Comparison of ENCODE assay signal across 8 cellular contexts in genomic region chr11:95680169-95680929, GRCh38.
A peak's percentile ranks its signal among the peaks of the same experiment; 100 is the strongest.
DNase-seq lines count a peak whose midpoint lies in the region; ATAC-seq, FAIRE-seq and TF ChIP-seq lines count a peak whose summit lies in the region.

No MANE protein-coding gene starts in this region.

- H3K9me2 ChIP-seq in PC-9 (ENCODE audit: insufficient read depth), result no peaks in the 10 kb centered on the region

- CTCF ChIA-PET in A549 (lab: Yijun Ruan, JAX), result interaction anchor here (0.6 to 1.2 kb wide), 4 partner anchors 25 to 526 kb away, joined by 3 to 4 read pairs (median 4); no protein-coding TSS in a partner anchor
- CTCF ChIA-PET in PC-9 (lab: Charles Lee), result no interaction called here

- H3K4me1 ChIP-seq in A549 (peaks cover 15% of the 10 kb centered on the region; the same call in 2 of the 3 replicates), PC-9 (replicated peaks; ENCODE audit: insufficient read depth) (no peaks in the 10 kb centered on the region), small intestine (ENCODE audit: control insufficient read depth in 2 of 2, insufficient read depth in 1 of 2, low read depth in 1 of 2, low read length in 1 of 2) (no peaks in the 10 kb centered on the region)

- DNase-seq in A549 (ENCODE audit: low read depth in 1 of 2, low spot score in 1 of 2) (peak in 1 of 2 experiments; percentile 16), cardiac fibroblast (ENCODE audit: low read depth in 2 of 2) (peak; percentile 72 to 87), skeletal muscle cell (ENCODE audit: low read depth) (peak; percentile 73), PC-9 (no peak), GF-D8 (lab: John Stamatoyannopoulos, UW) (no peak), small intestine (no peak)

- no peak for FAIRE-seq in A549 (lab: Jason Lieb, UNC)
- no peak for FAIRE-seq in small intestine (lab: Jason Lieb, UNC)

- ATAC-seq in A549, result peak; percentile 30 to 50; a peak in 3 of 6 replicates
- ATAC-seq in GM19324 (IDR thresholded peaks at IDR 0.05; ENCODE audit: low FRiP score, unreplicated experiment), result peak; percentile 78
- ATAC-seq in HG03378 (IDR thresholded peaks at IDR 0.05; ENCODE audit: unreplicated experiment), result peak; percentile 54

- H3K27ac ChIP-seq in A549 (peak overlapping the region; percentile 50 to 64; a peak in 3 of 6 replicates), PC-9 (no peak overlapping the region), small intestine (ENCODE audit: low read depth in 1 of 2, low read length in 1 of 2) (no peak overlapping the region)

- H4K20me1 ChIP-seq in PC-9 (ENCODE audit: insufficient read depth), result no peaks in the 10 kb centered on the region

- no peaks in the 10 kb centered on the region for H3K79me2 ChIP-seq in PC-9 (ENCODE audit: low read depth)

- TF ChIP-seq RAD21 in A549 (conservative IDR thresholded peaks at IDR 0.05 in 1 of 2, IDR thresholded peaks at IDR 0.05 in 1 of 2), result no peak

- H3K4me2 ChIP-seq in A549 (peak overlapping the region; percentile 49), PC-9 (no peak overlapping the region)

- H3K4me3 ChIP-seq in A549, result no peak overlapping the region
- no peak overlapping the region for H3K4me3 ChIP-seq in cardiac fibroblast (replicated peaks in 1 of 2; ENCODE audit: low read depth in 2 of 2, low read length in 2 of 2)
- H3K4me3 ChIP-seq in skeletal muscle cell (ENCODE audit: low read depth, low read length), result no peak overlapping the region
- no peak overlapping the region for H3K4me3 ChIP-seq in PC-9
- no peak overlapping the region for H3K4me3 ChIP-seq in small intestine (ENCODE audit: low read depth in 1 of 2, low read length in 2 of 2)

- no peak for TF ChIP-seq POLR2A in A549 (IDR thresholded peaks at IDR 0.05; ENCODE audit: low read length)

- 40% methylated on average over 3 of the region's 3 CpGs for WGBS in A549 (ENCODE audit: missing lambda C conversion rate)
- 42 to 54% (median 49%) methylated on average over 3 of the region's 3 CpGs for WGBS in small intestine, 3 donors

- intact Hi-C loops in PC-9 (cut with micrococcal nuclease; ENCODE audit: unreplicated experiment), result no loop called here

- H3F3A ChIP-seq in PC-9 (ENCODE audit: insufficient read depth, low read depth), result no peaks in the 10 kb centered on the region

- no peaks in the 10 kb centered on the region for H3K9me3 ChIP-seq in A549
- H3K9me3 ChIP-seq in PC-9 (ENCODE audit: insufficient read depth, low read depth), result no peaks in the 10 kb centered on the region
- no peaks in the 10 kb centered on the region for H3K9me3 ChIP-seq in small intestine (ENCODE audit: control insufficient read depth, low read depth)

- no peaks in the 10 kb centered on the region for H3K27me3 ChIP-seq in PC-9 (ENCODE audit: insufficient read depth, low read depth)
- no peaks in the 10 kb centered on the region for H3K27me3 ChIP-seq in small intestine (ENCODE audit: control insufficient read depth in 2 of 2, insufficient read depth in 2 of 2, low read length in 2 of 2)

- POLR2A ChIA-PET in A549 (lab: Yijun Ruan, JAX) (no interaction called here), PC-9 (lab: Charles Lee; ENCODE audit: unreplicated experiment) (interaction anchor here (0.6 kb wide), 1 partner anchor 549 kb away, joined by 10 read pairs; no protein-coding TSS in a partner anchor)

- no peak for TF ChIP-seq EP300 in A549 (IDR thresholded peaks at IDR 0.05)

- no TSS peak for BruUV-seq in PC-9 (replicated peaks; lab: Mats Ljungman, UMichigan)

- H3K36me3 ChIP-seq in PC-9 (ENCODE audit: low read depth) (no peaks in the 10 kb centered on the region), small intestine (ENCODE audit: control insufficient read depth in 2 of 2, insufficient read depth in 2 of 2, low read length in 2 of 2) (no peaks in the 10 kb centered on the region)

- H2AFZ ChIP-seq in PC-9, result no peak overlapping the region

- TF ChIP-seq CTCF in A549 (IDR thresholded peaks at IDR 0.05) (no peak), cardiac fibroblast (IDR thresholded peaks at IDR 0.05; ENCODE audit: low read depth, low read length) (no peak), PC-9 (conservative IDR thresholded peaks at IDR 0.05) (no peak)

TF ChIP-seq in A549, 52 proteins besides CTCF, POLR2A, EP300 and RAD21:
- no peak for TF ChIP-seq MYC (IDR thresholded peaks at IDR 0.05; ENCODE audit: borderline replicate concordance, low read length)
- peak; percentile 73 to 77; a peak in 3 of 4 replicates for TF ChIP-seq CEBPB (IDR thresholded peaks at IDR 0.05)

Comparison
In these comparisons a context has a peak if more than half of its experiments do, and no peak if none do; other contexts are left out.
1. DNase-seq: peak in cardiac fibroblast (2 of 2) and skeletal muscle cell (single experiment); none in PC-9 (0 of 2), GF-D8 (single experiment) and small intestine (single experiment).
2. H3K27ac ChIP-seq: peak in A549 (2 of 2); none in PC-9 (single experiment) and small intestine (0 of 2).
3. Peak in every context shown above with its lines, with median percentiles within 50 percentile points of each other: ATAC-seq.